In genomic region chr13:61410669-61411297, GRCh38 we compare ENCODE assay signal across 10 cellular contexts. TPM values are rescaled to one million over a fixed set of nuclear protein-coding genes. Genes with fewer than 3 reads are reported as not detected.
DNase-seq lines count a peak whose midpoint lies in the region; TF ChIP-seq lines count a peak whose summit lies in the region.
"Had no signal": no experiment of that assay in that cellular context is flagged by ENCODE, and none has a peak within 500 bp of the region (broad histone marks: within the 10 kb centered on the region; RNA-seq: fewer than 3 reads in every experiment).

No MANE protein-coding gene starts in this region.

- H3K4me3 ChIP-seq in mammary epithelial cell (replicated peaks in 1 of 3; ENCODE audit: insufficient read depth in 1 of 3, low read depth in 2 of 3, low read length in 3 of 3), result no peak overlapping the region
- H3K4me3 ChIP-seq in neural progenitor cell, result no peak overlapping the region

- in situ Hi-C loops in mammary epithelial cell (cut with MboI; ENCODE audit: low sequenced_read_pairs in 2 of 2), result loop anchor here in 1 of 2 donors (25.0 kb wide), 1 partner anchor 773 kb away; no protein-coding TSS in a partner anchor

- H3K4me2 ChIP-seq in mammary epithelial cell (ENCODE audit: insufficient read depth, low read depth, low read length) (no peak overlapping the region), neural progenitor cell (no peak overlapping the region)

- no peaks in the 10 kb centered on the region for H3K36me3 Mint-ChIP-seq in neural progenitor cell

- peaks cover 11% of the 10 kb centered on the region for H3K4me1 Mint-ChIP-seq in neural progenitor cell

- H3K4me3 Mint-ChIP-seq in neural progenitor cell, result no peak overlapping the region
- H3K4me3 Mint-ChIP-seq: stimulated activated naive CD8-positive, alpha-beta T cell treated with anti-CD3 and anti-CD28 coated beads, Interleukin-15, Interleukin-2, amounts not matched to agents 100 ng/mL and 50 ng/mL, for 24 hours had no signal

- intact Hi-C loops in mammary epithelial cell (cut with micrococcal nuclease), result loop anchor here (1.0 to 10.0 kb wide), 4 partner anchors 274 to 958 kb away; no protein-coding TSS in a partner anchor

- H3K4me1 ChIP-seq in mammary epithelial cell (ENCODE audit: insufficient read depth, low read length) (no peaks in the 10 kb centered on the region), neural progenitor cell (peaks cover 16% of the 10 kb centered on the region)

- H2AFZ ChIP-seq in mammary epithelial cell (ENCODE audit: low read depth, low read length) (no peak overlapping the region), neural progenitor cell (replicated peaks) (no peak overlapping the region)

- no peaks in the 10 kb centered on the region for H4K20me1 ChIP-seq in mammary epithelial cell (ENCODE audit: insufficient read depth, low read length)
- H4K20me1 ChIP-seq in neural progenitor cell (ENCODE audit: low read depth), result peaks cover 2% of the 10 kb centered on the region

- dilution Hi-C loops in mammary epithelial cell (cut with HindIII; ENCODE audit: low sequenced_read_pairs), result no loop called here

- no peak overlapping the region for H3K27ac ChIP-seq in mammary epithelial cell (ENCODE audit: insufficient read depth, low read depth, low read length)
- no peak overlapping the region for H3K27ac ChIP-seq in neural progenitor cell

- H3K9me3 Mint-ChIP-seq in neural progenitor cell, result no peaks in the 10 kb centered on the region

- H3K9ac ChIP-seq in mammary epithelial cell (ENCODE audit: insufficient read depth, low read length), result no peak overlapping the region
- no peak overlapping the region for H3K9ac ChIP-seq in neural progenitor cell

- H3K27ac Mint-ChIP-seq in neural progenitor cell, result no peak overlapping the region
- H3K27ac Mint-ChIP-seq: stimulated activated naive CD8-positive, alpha-beta T cell treated with anti-CD3 and anti-CD28 coated beads, Interleukin-15, Interleukin-2, amounts not matched to agents 100 ng/mL and 50 ng/mL, for 24 hours had no signal

- CTCF ChIA-PET in mammary epithelial cell (lab: Charles Lee; ENCODE audit: low non-redundant PET), result no interaction called here

- TF ChIP-seq CTCF in mammary epithelial cell (conservative IDR thresholded peaks at IDR 0.05 in 1 of 2, IDR thresholded peaks at IDR 0.05 in 1 of 2; ENCODE audit: extremely low read depth in 1 of 2, insufficient read depth in 1 of 2, low read depth in 1 of 2, low read length in 2 of 2) (peak; percentile 42 to 61), neural progenitor cell (IDR thresholded peaks at IDR 0.05) (peak; percentile 71)

- H3K9me3 ChIP-seq in mammary epithelial cell (replicated peaks; ENCODE audit: insufficient read depth, low read length) (no peaks in the 10 kb centered on the region), neural progenitor cell (ENCODE audit: low read depth) (no peaks in the 10 kb centered on the region)

- H3K36me3 ChIP-seq in mammary epithelial cell (ENCODE audit: insufficient read depth, low read length) (no peaks in the 10 kb centered on the region), neural progenitor cell (no peaks in the 10 kb centered on the region)

- BruUV-seq in mammary epithelial cell (replicated peaks; lab: Mats Ljungman, UMichigan), result no TSS peak

- H3K27me3 ChIP-seq in mammary epithelial cell (ENCODE audit: insufficient read depth, low read length) (peaks cover 26% of the 10 kb centered on the region), neural progenitor cell (peaks cover 49% of the 10 kb centered on the region)

- H3F3A ChIP-seq in neural progenitor cell (ENCODE audit: low read depth), result peaks cover 5% of the 10 kb centered on the region

- H3K27me3 Mint-ChIP-seq in neural progenitor cell (ENCODE audit: insufficient read depth, low read depth), result peaks cover 19% of the 10 kb centered on the region

- no peaks in the 10 kb centered on the region for H3K79me2 ChIP-seq in mammary epithelial cell (ENCODE audit: insufficient read depth, low read length)
- H3K79me2 ChIP-seq in neural progenitor cell (ENCODE audit: low read depth), result no peaks in the 10 kb centered on the region

- DNase-seq in DMS53 (lab: John Stamatoyannopoulos, UW), result peak; percentile 26
- DNase-seq in DMS53 treated with DMSO at 0.1 percent for 48 hours (lab: John Stamatoyannopoulos, UW; ENCODE audit: unreplicated experiment), result no peak
- peak; percentile 54 for DNase-seq in NAMALWA (ENCODE audit: low spot score)
- DNase-seq in mammary epithelial cell, result no peak
- DNase-seq in neural progenitor cell (ENCODE audit: low spot score), result peak; percentile 16
- no peak for DNase-seq in NCI-H226
- no peak for DNase-seq in activated CD4-positive, alpha-beta T cell treated with anti-CD3 and anti-CD28 coated beads, Interleukin-2, amount 50 U/mL, for 48 hours
- no peak for DNase-seq in NCI-H1436 (lab: John Stamatoyannopoulos, UW)
- DNase-seq: activated CD8-positive, alpha-beta memory T cell treated with anti-CD3 and anti-CD28 coated beads, Interleukin-2, amount 50 U/mL, for 48 hours had no signal

- 75% methylated on average over 1 of the region's 1 CpG for WGBS in mammary epithelial cell (ENCODE audit: low coverage, missing lambda C conversion rate)

RNA-seq across cellular contexts. Expression of gene PCDH20, which starts 4.9 kb away (rescaled TPM):
- total RNA-seq in mammary epithelial cell (not detected), neural progenitor cell (ENCODE audit: low replicate concordance) (0.17 and 0.31 TPM in 2 replicates)
- polyA plus RNA-seq in mammary epithelial cell, result not detected
- not detected for polyA minus RNA-seq in mammary epithelial cell

Comparison
In these comparisons a context has a peak if more than half of its experiments do, and no peak if none do; other contexts are left out.
1. DNase-seq: peak in DMS53 (single experiment), NAMALWA (single experiment) and neural progenitor cell (single experiment); none in DMS53 treated with DMSO at 0.1 percent for 48 hours (single experiment), mammary epithelial cell (single experiment), NCI-H226 (single experiment), activated CD4-positive, alpha-beta T cell treated with anti-CD3 and anti-CD28 coated beads, Interleukin-2, amount 50 U/mL, for 48 hours (0 of 2) and NCI-H1436 (single experiment).